Comparison of ENCODE assay signal across 8 cellular contexts in the genomic region with DNA sequence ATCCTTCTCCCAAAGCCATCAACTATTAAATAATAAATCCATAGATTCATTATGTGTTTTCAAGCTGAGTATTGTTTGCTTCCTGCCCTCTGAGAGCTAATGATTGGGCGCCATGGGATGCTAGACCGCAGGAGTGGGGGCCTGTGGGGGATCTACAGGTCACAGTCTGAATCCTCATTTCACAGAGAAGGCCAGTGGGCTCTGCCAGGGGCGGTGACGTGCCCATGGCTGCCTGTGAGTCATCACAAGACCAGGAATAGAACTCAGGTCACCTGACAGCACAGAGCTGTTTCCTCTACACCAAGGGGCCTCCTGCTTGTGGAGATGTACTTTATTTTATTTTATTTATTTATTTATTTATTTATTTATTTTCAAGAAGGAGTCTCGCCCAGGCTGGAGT. TPM values are rescaled to one million over a fixed set of nuclear protein-coding genes. Genes with fewer than 3 reads are reported as not detected.
DNase-seq lines count a peak whose midpoint lies in the region; FAIRE-seq and TF ChIP-seq lines count a peak whose summit lies in the region.

No MANE protein-coding gene starts in this region.

- peak overlapping the region; percentile 70 for H3K9ac ChIP-seq in astrocyte (ENCODE audit: low read length)

- peaks cover 2% of the 10 kb centered on the region for H3K27me3 Mint-ChIP-seq in astrocyte (ENCODE audit: low read depth, unreplicated experiment)

- peaks cover 3% of the 10 kb centered on the region for H3K36me3 Mint-ChIP-seq in astrocyte (ENCODE audit: low read depth, unreplicated experiment)

- DNase-seq in NCI-H146 (lab: John Stamatoyannopoulos, UW) (peak; percentile 16), NCI-H146 treated with DMSO at 0.1 percent for 48 hours (lab: John Stamatoyannopoulos, UW; ENCODE audit: unreplicated experiment) (no peak), RPMI7951 (ENCODE audit: low read depth) (peak; percentile 80), astrocyte (ENCODE audit: low read depth) (peak; percentile 80), iris pigment epithelial cell (ENCODE audit: low read depth) (peak; percentile 89), NCI-H2081 treated with DMSO at 0.1 percent for 48 hours (lab: John Stamatoyannopoulos, UW) (no peak), DMS79 treated with DMSO at 0.1 percent for 48 hours (lab: John Stamatoyannopoulos, UW) (no peak)
- DNase-seq in stimulated activated CD4-positive, alpha-beta T cell treated with anti-CD3 and anti-CD28 coated beads, Interleukin-1b, Interleukin-23, amount 100 ng/mL, for 48 hours = peak; percentile 71

- peaks cover 49% of the 10 kb centered on the region for H3K4me1 ChIP-seq in astrocyte (ENCODE audit: insufficient read depth, low read length)

- no peaks in the 10 kb centered on the region for H3K79me2 ChIP-seq in astrocyte (ENCODE audit: insufficient read depth, low read length)

- peak overlapping the region; percentile 76 for H3K4me2 ChIP-seq in astrocyte (ENCODE audit: low read length)

- H3K9me3 Mint-ChIP-seq in astrocyte (ENCODE audit: unreplicated experiment) = no peaks in the 10 kb centered on the region

- no peak for FAIRE-seq in astrocyte (lab: Jason Lieb, UNC)

- H4K20me1 ChIP-seq in astrocyte (ENCODE audit: insufficient read depth, low read length) = no peaks in the 10 kb centered on the region

- no peak for TF ChIP-seq CTCF in astrocyte (IDR thresholded peaks at IDR 0.05; ENCODE audit: insufficient read depth, low read depth, low read length)

- no peak overlapping the region for H3K27ac Mint-ChIP-seq in astrocyte (ENCODE audit: unreplicated experiment)

- H3K27ac ChIP-seq in astrocyte (ENCODE audit: low read depth, low read length) = peak overlapping the region; percentile 66

- no peak overlapping the region for H2AFZ ChIP-seq in astrocyte (ENCODE audit: low read depth, low read length)

- no peak overlapping the region for H3K4me3 ChIP-seq in astrocyte (ENCODE audit: insufficient read depth, low read depth, low read length)

- H3K27me3 ChIP-seq in astrocyte (ENCODE audit: insufficient read depth, low read length) = no peaks in the 10 kb centered on the region

- no peak overlapping the region for H3K4me3 Mint-ChIP-seq in astrocyte (ENCODE audit: unreplicated experiment)

- H3K36me3 ChIP-seq in astrocyte (ENCODE audit: insufficient read depth, low read length) = no peaks in the 10 kb centered on the region

- H3K4me1 Mint-ChIP-seq in astrocyte (ENCODE audit: low read depth, unreplicated experiment) = peaks cover 32% of the 10 kb centered on the region

- H3K9me3 ChIP-seq in astrocyte (ENCODE audit: insufficient read depth, low read depth, low read length) = no peaks in the 10 kb centered on the region

RNA-seq across cellular contexts. Expression of gene IL6R, which starts 15.0 kb away (rescaled TPM):
- 0.24 and 0.29 TPM in 2 replicates for total RNA-seq in RPMI7951 (2014; rRNA removed; shearing (Covaris generic))
- total RNA-seq in astrocyte = 2.2 and 2.5 TPM in 2 replicates

Comparison
In these comparisons a context has a peak if more than half of its experiments do, and no peak if none do; other contexts are left out.
1. DNase-seq: peak in NCI-H146 (single experiment), RPMI7951 (single experiment), astrocyte (single experiment), iris pigment epithelial cell (single experiment) and stimulated activated CD4-positive, alpha-beta T cell treated with anti-CD3 and anti-CD28 coated beads, Interleukin-1b, Interleukin-23, amount 100 ng/mL, for 48 hours (single experiment); none in NCI-H146 treated with DMSO at 0.1 percent for 48 hours (single experiment), NCI-H2081 treated with DMSO at 0.1 percent for 48 hours (single experiment) and DMS79 treated with DMSO at 0.1 percent for 48 hours (single experiment).